1 cellular context compared by ENCODE assay signal in genomic region chr12:118120579-118121363, GRCh38.
TF ChIP-seq lines count a peak whose summit lies in the region.

No MANE protein-coding gene starts in this region.

TF ChIP-seq in neural cell, 6 proteins besides CTCF, POLR2A, EP300 and RAD21 (continued from another document):
- no peak for TF ChIP-seq REST (IDR thresholded peaks at IDR 0.05; ENCODE audit: borderline replicate concordance)
